9 cellular contexts compared by ENCODE assay signal in the genomic region with DNA sequence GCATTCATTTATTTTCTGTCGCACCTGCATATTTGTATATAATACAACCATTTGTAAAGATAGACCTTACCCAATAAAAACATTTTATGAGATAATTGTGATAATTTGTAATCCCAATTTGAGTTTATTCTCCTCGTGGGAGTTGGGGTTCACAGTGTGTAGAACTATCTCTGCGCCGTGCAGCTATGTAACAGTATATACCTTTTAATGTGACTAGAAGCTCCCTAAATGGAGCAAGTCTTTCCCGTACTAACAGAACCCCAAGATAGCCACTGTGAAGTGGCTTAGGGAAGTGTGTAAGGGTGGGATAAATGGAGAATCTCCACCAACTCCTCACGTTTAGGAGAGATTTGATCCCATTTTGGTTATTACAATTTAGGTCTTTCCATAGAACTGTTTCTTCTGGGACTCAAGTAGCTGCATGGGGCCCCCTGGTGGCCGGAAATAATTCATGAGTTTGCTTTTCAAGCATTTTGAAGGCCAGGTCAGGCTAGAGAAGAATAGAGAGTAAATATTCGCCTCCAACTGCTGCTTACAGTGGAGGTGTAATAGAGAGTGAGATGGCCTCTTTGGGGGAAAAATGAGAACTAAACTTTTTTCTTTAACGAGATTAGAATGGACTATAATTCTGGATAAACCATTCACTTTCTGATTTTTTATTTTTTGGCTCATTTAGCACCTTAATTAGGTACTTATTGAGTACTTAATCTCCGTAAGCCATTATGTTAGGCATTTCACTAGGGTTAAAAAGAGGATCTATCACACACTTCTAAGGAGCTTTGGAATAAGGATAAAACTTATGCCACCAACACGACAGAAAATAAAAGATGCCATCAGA. TPM values are rescaled to one million over a fixed set of nuclear protein-coding genes. Genes with fewer than 3 reads are reported as not detected.
DNase-seq lines count a peak whose midpoint lies in the region; ATAC-seq, FAIRE-seq and TF ChIP-seq lines count a peak whose summit lies in the region.
"Had no signal": no experiment of that assay in that cellular context is flagged by ENCODE, and none has a peak within 500 bp of the region (broad histone marks: within the 10 kb centered on the region; RNA-seq: fewer than 3 reads in every experiment).

No MANE protein-coding gene starts in this region.

- peaks cover 20% of the 10 kb centered on the region for H3K4me1 ChIP-seq in neural progenitor cell
- H3K4me1 ChIP-seq in thoracic aorta (ENCODE audit: control insufficient read depth in 1 of 2, low read depth in 2 of 2): peaks cover 3 to 16% of the 10 kb centered on the region in 2 donors

- H3K36me3 ChIP-seq in neural progenitor cell (no peaks in the 10 kb centered on the region), thoracic aorta (no peaks in the 10 kb centered on the region), H7 (replicated peaks; ENCODE audit: control insufficient read depth, insufficient read depth, low read length) (no peaks in the 10 kb centered on the region)

- H3K9me3 Mint-ChIP-seq in activated T-cell treated with anti-CD3 and anti-CD28 coated beads, Interleukin-2, amount 50 U/mL, for 24 hours: no peaks in the 10 kb centered on the region
- no peaks in the 10 kb centered on the region for H3K9me3 Mint-ChIP-seq in neural progenitor cell
- H3K9me3 Mint-ChIP-seq: dendritic cell treated with granulocyte-macrophage colony-stimulating factor and Interleukin-4, amounts not matched to agents 40 ng/mL and 50 ng/mL, for 4 days had no signal

- FAIRE-seq in G401.6 (lab: Jason Lieb, UNC): peak; percentile 6

- H3F3A ChIP-seq in neural progenitor cell (ENCODE audit: low read depth): peaks cover 7% of the 10 kb centered on the region

- peaks cover 2% of the 10 kb centered on the region for H3K4me1 Mint-ChIP-seq in activated T-cell treated with anti-CD3 and anti-CD28 coated beads, Interleukin-2, amount 50 U/mL, for 24 hours (ENCODE audit: low read depth)
- H3K4me1 Mint-ChIP-seq in neural progenitor cell: peaks cover 14% of the 10 kb centered on the region

- no peaks in the 10 kb centered on the region for H3K79me2 ChIP-seq in neural progenitor cell (ENCODE audit: low read depth)

- H3K27ac ChIP-seq in neural progenitor cell (no peak overlapping the region), thoracic aorta (no peak overlapping the region)

- no peak overlapping the region for H3K4me3 Mint-ChIP-seq in activated T-cell treated with anti-CD3 and anti-CD28 coated beads, Interleukin-2, amount 50 U/mL, for 24 hours
- H3K4me3 Mint-ChIP-seq in neural progenitor cell: no peak overlapping the region
- H3K4me3 Mint-ChIP-seq: dendritic cell treated with granulocyte-macrophage colony-stimulating factor and Interleukin-4, amounts not matched to agents 40 ng/mL and 50 ng/mL, for 4 days had no signal

- H3K9me3 ChIP-seq in neural progenitor cell (ENCODE audit: low read depth): no peaks in the 10 kb centered on the region
- no peaks in the 10 kb centered on the region for H3K9me3 ChIP-seq in thoracic aorta

- peaks cover 34% of the 10 kb centered on the region for H3K27me3 Mint-ChIP-seq in activated T-cell treated with anti-CD3 and anti-CD28 coated beads, Interleukin-2, amount 50 U/mL, for 24 hours
- H3K27me3 Mint-ChIP-seq in neural progenitor cell (ENCODE audit: insufficient read depth, low read depth): peaks cover 4% of the 10 kb centered on the region

- peak; percentile 88 for TF ChIP-seq CTCF in neural progenitor cell (IDR thresholded peaks at IDR 0.05)
- peak; percentile 77 for TF ChIP-seq CTCF in thoracic aorta (IDR thresholded peaks at IDR 0.05)

- no peak overlapping the region for H3K4me2 ChIP-seq in neural progenitor cell

- DNase-seq in OCI-M1 (lab: John Stamatoyannopoulos, UW) (peak; percentile 90), fibroblast of peridontal ligament (ENCODE audit: extremely low read depth) (peak; percentile 83), neural progenitor cell (ENCODE audit: low spot score) (peak; percentile 85), thoracic aorta (ENCODE audit: low spot score) (no peak), H7 (no peak)
- DNase-seq in activated T-cell treated with anti-CD3 and anti-CD28 coated beads, Interleukin-2, amount 50 U/mL, for 24 hours: peak; percentile 63

- H3K27me3 ChIP-seq in neural progenitor cell (no peaks in the 10 kb centered on the region), thoracic aorta (replicated peaks; ENCODE audit: insufficient read depth) (no peaks in the 10 kb centered on the region), H7 (ENCODE audit: control insufficient read depth, insufficient read depth, low read length) (no peaks in the 10 kb centered on the region)

- H2AFZ ChIP-seq in neural progenitor cell (replicated peaks): no peak overlapping the region

- no peaks in the 10 kb centered on the region for H4K20me1 ChIP-seq in neural progenitor cell (ENCODE audit: low read depth)

- H3K4me3 ChIP-seq in neural progenitor cell: no peak overlapping the region
- H3K4me3 ChIP-seq in thoracic aorta: no peak overlapping the region
- no peak overlapping the region for H3K4me3 ChIP-seq in H7 (ENCODE audit: insufficient read depth, low read depth, low read length)

- H3K27ac Mint-ChIP-seq in activated T-cell treated with anti-CD3 and anti-CD28 coated beads, Interleukin-2, amount 50 U/mL, for 24 hours: no peak overlapping the region
- H3K27ac Mint-ChIP-seq in neural progenitor cell: no peak overlapping the region
- H3K27ac Mint-ChIP-seq: dendritic cell treated with granulocyte-macrophage colony-stimulating factor and Interleukin-4, amounts not matched to agents 40 ng/mL and 50 ng/mL, for 4 days had no signal

- ATAC-seq in HG03571 (IDR thresholded peaks at IDR 0.05; ENCODE audit: unreplicated experiment) (peak; percentile 57), thoracic aorta (ENCODE audit: insufficient number of reproducible peaks, low FRiP score, low read depth) (no peak)

- H3K9ac ChIP-seq in neural progenitor cell: no peak overlapping the region

- no peaks in the 10 kb centered on the region for H3K36me3 Mint-ChIP-seq in activated T-cell treated with anti-CD3 and anti-CD28 coated beads, Interleukin-2, amount 50 U/mL, for 24 hours (ENCODE audit: low read depth)
- no peaks in the 10 kb centered on the region for H3K36me3 Mint-ChIP-seq in neural progenitor cell

RNA-seq across cellular contexts. Expression of gene TMEM100, which starts 4.5 kb away (rescaled TPM):
- 0.59 and 1.2 TPM in 2 replicates for total RNA-seq in neural progenitor cell (ENCODE audit: low replicate concordance)
- 10 to 100 TPM in 1 of 2 donors, 1 to 10 TPM in 1; 2.2 to 10.7 TPM for total RNA-seq in thoracic aorta
- 0.31 and 1.3 TPM in 2 replicates for total RNA-seq in H7 (2014; rRNA removed; shearing (Covaris generic))

RNA-seq across cellular contexts. Expression of gene PCTP, which starts 32.7 kb away (rescaled TPM):
- total RNA-seq in neural progenitor cell (ENCODE audit: low replicate concordance) (26.5 and 30.4 TPM in 2 replicates), thoracic aorta (10 to 100 TPM; 11.9 to 13.3 TPM)
- total RNA-seq in H7 (2014; rRNA removed; shearing (Covaris generic)): 19.7 and 20.3 TPM in 2 replicates

Comparison
In these comparisons a context has a peak if more than half of its experiments do, and no peak if none do; other contexts are left out.
1. DNase-seq: peak in OCI-M1 (single experiment), activated T-cell treated with anti-CD3 and anti-CD28 coated beads, Interleukin-2, amount 50 U/mL, for 24 hours (single experiment), fibroblast of peridontal ligament (single experiment) and neural progenitor cell (single experiment); none in thoracic aorta (single experiment) and H7 (single experiment).